12 cellular contexts compared by ENCODE assay signal in the genomic region with DNA sequence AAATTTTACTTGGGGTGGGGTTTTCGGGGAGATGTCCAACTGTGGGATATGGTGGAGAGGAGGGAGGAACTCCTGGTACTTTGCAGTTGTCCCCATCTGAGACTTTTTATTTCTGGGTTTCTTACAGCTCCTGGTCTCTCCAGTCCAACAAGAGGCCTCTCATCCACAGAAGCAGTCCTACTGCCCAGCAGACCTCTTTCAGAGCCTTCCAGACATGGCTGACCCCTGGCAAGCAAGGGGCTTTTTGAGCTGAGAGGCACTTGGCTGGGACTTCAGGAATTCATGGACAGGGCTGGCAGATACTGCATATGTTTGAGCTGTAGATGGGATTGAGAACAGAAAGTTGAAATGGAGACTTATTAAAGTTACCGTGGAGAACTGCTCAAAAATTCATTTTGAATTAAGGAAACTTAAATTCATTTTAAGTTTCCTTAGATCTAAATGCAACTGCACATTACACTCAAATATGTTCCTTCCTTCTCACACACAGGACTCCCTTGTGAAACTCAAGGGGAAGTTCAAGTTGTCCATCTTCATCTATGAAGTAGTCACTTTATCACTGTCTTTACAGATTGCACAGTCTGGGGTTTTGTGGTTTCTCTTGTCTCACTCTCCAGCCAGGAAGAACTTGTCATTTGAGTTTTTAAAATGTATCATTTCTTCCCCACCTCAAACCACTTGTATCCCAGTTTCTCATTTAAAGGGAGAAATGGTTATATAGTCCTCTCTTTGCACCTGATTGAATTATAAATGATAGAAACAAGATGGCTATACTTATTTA. TPM values are rescaled to one million over a fixed set of nuclear protein-coding genes. Genes with fewer than 3 reads are reported as not detected.
DNase-seq lines count a peak whose midpoint lies in the region; ATAC-seq, FAIRE-seq and TF ChIP-seq lines count a peak whose summit lies in the region.
"Had no signal": no experiment of that assay in that cellular context is flagged by ENCODE, and none has a peak within 500 bp of the region (broad histone marks: within the 10 kb centered on the region; RNA-seq: fewer than 3 reads in every experiment).

No MANE protein-coding gene starts in this region.

- H3K4me1 ChIP-seq in astrocyte (ENCODE audit: insufficient read depth, low read length), result peaks cover 6% of the 10 kb centered on the region
- H3K4me1 ChIP-seq in neural progenitor cell, result peaks cover 32% of the 10 kb centered on the region
- H3K4me1 ChIP-seq: parathyroid adenoma had no signal

- H3K36me3 ChIP-seq in astrocyte (ENCODE audit: insufficient read depth, low read length) (no peaks in the 10 kb centered on the region), neural progenitor cell (no peaks in the 10 kb centered on the region)

- H3F3A ChIP-seq in neural progenitor cell (ENCODE audit: low read depth), result peaks cover 36% of the 10 kb centered on the region

- no peak for FAIRE-seq in astrocyte (lab: Jason Lieb, UNC)

- H3K27me3 Mint-ChIP-seq in astrocyte (ENCODE audit: low read depth, unreplicated experiment), result no peaks in the 10 kb centered on the region
- peaks cover 3% of the 10 kb centered on the region for H3K27me3 Mint-ChIP-seq in neural progenitor cell (ENCODE audit: insufficient read depth, low read depth)

- H2AFZ ChIP-seq in astrocyte (ENCODE audit: low read depth, low read length) (no peak overlapping the region), neural progenitor cell (replicated peaks) (no peak overlapping the region)
- H2AFZ ChIP-seq: parathyroid adenoma had no signal

- H3K4me3 Mint-ChIP-seq in astrocyte (ENCODE audit: unreplicated experiment) (no peak overlapping the region), neural progenitor cell (peak overlapping the region; percentile 87)

- peaks cover 19% of the 10 kb centered on the region for H4K20me1 ChIP-seq in astrocyte (ENCODE audit: insufficient read depth, low read length)
- no peaks in the 10 kb centered on the region for H4K20me1 ChIP-seq in neural progenitor cell (ENCODE audit: low read depth)

- H3K4me3 ChIP-seq in astrocyte (ENCODE audit: insufficient read depth, low read depth, low read length) (no peak overlapping the region), neural progenitor cell (peak overlapping the region; percentile 26)

- DNase-seq in CMK (ENCODE audit: low read depth) (peak; percentile 42), MV-4-11 (lab: John Stamatoyannopoulos, UW) (peak; percentile 97), astrocyte (ENCODE audit: low read depth) (peak; percentile 57), neural progenitor cell (ENCODE audit: low spot score) (no peak), middle frontal gyrus (ENCODE audit: extremely low spot score, low spot score) (no peak), cerebellar nuclear complex (lab: John Stamatoyannopoulos, UW) (no peak), epidermal melanocyte (ENCODE audit: insufficient read length, low spot score) (no peak)
- DNase-seq: stimulated activated naive CD4-positive, alpha-beta T cell treated with Interleukin-2 at 50 U/mL for 16 hours had no signal

- no peaks in the 10 kb centered on the region for H3K79me2 ChIP-seq in astrocyte (ENCODE audit: insufficient read depth, low read length)
- no peaks in the 10 kb centered on the region for H3K79me2 ChIP-seq in neural progenitor cell (ENCODE audit: low read depth)
- H3K79me2 ChIP-seq: parathyroid adenoma had no signal

- H3K27ac Mint-ChIP-seq in astrocyte (ENCODE audit: unreplicated experiment), result peak overlapping the region; percentile 44
- peak overlapping the region; percentile 64 for H3K27ac Mint-ChIP-seq in neural progenitor cell

- H3K9ac ChIP-seq in astrocyte (ENCODE audit: low read length), result no peak overlapping the region
- H3K9ac ChIP-seq in neural progenitor cell, result no peak overlapping the region
- H3K9ac ChIP-seq: parathyroid adenoma had no signal

- H3K9me3 Mint-ChIP-seq in astrocyte (ENCODE audit: unreplicated experiment) (peaks cover 3% of the 10 kb centered on the region), neural progenitor cell (peaks cover 2% of the 10 kb centered on the region)

- H3K27me3 ChIP-seq in astrocyte (ENCODE audit: insufficient read depth, low read length) (no peaks in the 10 kb centered on the region), neural progenitor cell (no peaks in the 10 kb centered on the region)

- TF ChIP-seq CTCF in astrocyte (IDR thresholded peaks at IDR 0.05; ENCODE audit: insufficient read depth, low read depth, low read length) (no peak), neural progenitor cell (IDR thresholded peaks at IDR 0.05) (no peak)

- no peak overlapping the region for H3K4me2 ChIP-seq in astrocyte (ENCODE audit: low read length)
- H3K4me2 ChIP-seq in neural progenitor cell, result peak overlapping the region; percentile 70

- no peak for ATAC-seq in GM18502 (IDR thresholded peaks at IDR 0.05; ENCODE audit: poor library complexity, unreplicated experiment)

- H3K9me3 ChIP-seq in astrocyte (ENCODE audit: insufficient read depth, low read depth, low read length) (no peaks in the 10 kb centered on the region), neural progenitor cell (ENCODE audit: low read depth) (no peaks in the 10 kb centered on the region)

- no peak overlapping the region for H3K27ac ChIP-seq in astrocyte (ENCODE audit: low read depth, low read length)
- H3K27ac ChIP-seq in neural progenitor cell, result no peak overlapping the region
- H3K27ac ChIP-seq: parathyroid adenoma had no signal

- H3K4me1 Mint-ChIP-seq in astrocyte (ENCODE audit: low read depth, unreplicated experiment), result peaks cover 30% of the 10 kb centered on the region
- peaks cover 39% of the 10 kb centered on the region for H3K4me1 Mint-ChIP-seq in neural progenitor cell

- H3K36me3 Mint-ChIP-seq in astrocyte (ENCODE audit: low read depth, unreplicated experiment) (no peaks in the 10 kb centered on the region), neural progenitor cell (peaks cover 3% of the 10 kb centered on the region)

RNA-seq across cellular contexts. Expression of a gene that starts 40.7 kb away (rescaled TPM):
- total RNA-seq in astrocyte, result not detected in 2 replicates
- total RNA-seq in neural progenitor cell (ENCODE audit: low replicate concordance), result not detected in 2 replicates
- total RNA-seq: activated CD8-positive, alpha-beta memory T cell treated with anti-CD3 and anti-CD28 coated beads for 36 hours; epithelial cell of proximal tubule had no signal

RNA-seq across cellular contexts. Expression of a gene that starts 56.6 kb away (rescaled TPM):
- total RNA-seq in astrocyte (395 and 421 TPM in 2 replicates), neural progenitor cell (ENCODE audit: low replicate concordance) (45.2 and 85.1 TPM in 2 replicates)

Comparison
In these comparisons a context has a peak if more than half of its experiments do, and no peak if none do; other contexts are left out.
1. DNase-seq: peak in CMK (single experiment), MV-4-11 (single experiment) and astrocyte (single experiment); none in neural progenitor cell (single experiment), middle frontal gyrus (single experiment), cerebellar nuclear complex (0 of 2) and epidermal melanocyte (single experiment).